8 cellular contexts compared by ENCODE assay signal in the genomic region with DNA sequence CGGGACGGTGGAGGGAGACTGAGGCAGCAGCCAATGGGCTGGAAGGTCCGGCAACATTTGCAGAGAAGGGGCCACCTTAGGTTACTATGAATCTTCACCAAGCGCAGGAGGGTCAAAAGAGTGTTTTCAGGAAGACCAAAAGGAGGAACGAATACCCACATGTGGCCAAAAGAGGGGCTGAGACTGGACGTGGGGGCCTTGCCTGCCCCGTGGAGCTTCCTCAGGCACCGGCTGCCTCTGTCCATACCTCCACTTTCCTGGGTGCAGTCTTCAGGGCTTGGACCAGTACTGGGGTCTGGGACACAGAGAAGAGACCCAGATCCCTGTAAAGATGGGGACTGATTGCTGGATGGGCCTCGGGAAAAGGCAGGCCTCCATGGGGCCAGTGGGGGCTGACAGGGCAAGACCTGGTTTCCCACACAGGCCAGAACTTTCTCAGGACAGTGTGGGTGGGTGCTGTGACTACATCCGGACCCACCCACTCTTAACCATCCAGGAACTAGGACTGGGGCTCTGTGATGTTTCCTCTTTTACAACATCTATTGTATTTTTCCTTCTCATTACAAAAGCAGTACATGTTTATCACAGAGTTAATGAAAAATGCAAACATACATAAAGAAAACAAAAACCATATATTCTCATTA.
DNase-seq lines count a peak whose midpoint lies in the region; ATAC-seq and TF ChIP-seq lines count a peak whose summit lies in the region.

No MANE protein-coding gene starts in this region.

- ATAC-seq in activated naive CD8-positive, alpha-beta T cell treated with anti-CD3 and anti-CD28 coated beads, Interleukin-2, amount 50 U/mL, for 24 hours, result peak; percentile 26

- no peaks in the 10 kb centered on the region for H3K36me3 Mint-ChIP-seq in activated naive CD4-positive, alpha-beta T cell treated with anti-CD3 and anti-CD28 coated beads for 36 hours (ENCODE audit: low read depth)
- H3K36me3 Mint-ChIP-seq in activated naive CD8-positive, alpha-beta T cell treated with anti-CD3 and anti-CD28 coated beads, Interleukin-2, amount 50 U/mL, for 24 hours (ENCODE audit: low read depth), result no peaks in the 10 kb centered on the region
- no peaks in the 10 kb centered on the region for H3K36me3 Mint-ChIP-seq in type B pancreatic cell

- H3K4me1 Mint-ChIP-seq in activated naive CD4-positive, alpha-beta T cell treated with anti-CD3 and anti-CD28 coated beads for 36 hours (ENCODE audit: low read depth), result no peaks in the 10 kb centered on the region
- peaks cover 12% of the 10 kb centered on the region for H3K4me1 Mint-ChIP-seq in activated naive CD8-positive, alpha-beta T cell treated with anti-CD3 and anti-CD28 coated beads, Interleukin-2, amount 50 U/mL, for 24 hours
- peaks cover 17% of the 10 kb centered on the region for H3K4me1 Mint-ChIP-seq in type B pancreatic cell (ENCODE audit: unreplicated experiment)

- intact Hi-C loops in activated naive CD4-positive, alpha-beta T cell treated with anti-CD3 and anti-CD28 coated beads for 36 hours (cut with micrococcal nuclease), result loop anchor here (5.0 to 10.0 kb wide), 2 partner anchors 294 to 352 kb away; a partner anchor contains a TSS

- H3K4me3 Mint-ChIP-seq in activated naive CD4-positive, alpha-beta T cell treated with anti-CD3 and anti-CD28 coated beads for 36 hours, result peak overlapping the region; percentile 48
- H3K4me3 Mint-ChIP-seq in activated naive CD8-positive, alpha-beta T cell treated with anti-CD3 and anti-CD28 coated beads, Interleukin-2, amount 50 U/mL, for 24 hours, result peak overlapping the region; percentile 55
- peak overlapping the region; percentile 78 for H3K4me3 Mint-ChIP-seq in type B pancreatic cell

- H3K27me3 Mint-ChIP-seq in activated naive CD4-positive, alpha-beta T cell treated with anti-CD3 and anti-CD28 coated beads for 36 hours (ENCODE audit: low read depth), result peaks cover 39% of the 10 kb centered on the region
- H3K27me3 Mint-ChIP-seq in activated naive CD8-positive, alpha-beta T cell treated with anti-CD3 and anti-CD28 coated beads, Interleukin-2, amount 50 U/mL, for 24 hours, result peaks cover 51% of the 10 kb centered on the region
- H3K27me3 Mint-ChIP-seq in type B pancreatic cell, result peaks cover 12% of the 10 kb centered on the region

- no peaks in the 10 kb centered on the region for H3K9me3 Mint-ChIP-seq in activated naive CD4-positive, alpha-beta T cell treated with anti-CD3 and anti-CD28 coated beads for 36 hours
- H3K9me3 Mint-ChIP-seq in activated naive CD8-positive, alpha-beta T cell treated with anti-CD3 and anti-CD28 coated beads, Interleukin-2, amount 50 U/mL, for 24 hours, result no peaks in the 10 kb centered on the region
- no peaks in the 10 kb centered on the region for H3K9me3 Mint-ChIP-seq in type B pancreatic cell

- TF ChIP-seq CTCF in type B pancreatic cell (conservative IDR thresholded peaks at IDR 0.05), result no peak

- CTCF ChIA-PET in activated naive CD4-positive, alpha-beta T cell treated with anti-CD3 and anti-CD28 coated beads for 36 hours (lab: Charles Lee), result no interaction called here

- DNase-seq in activated naive CD4-positive, alpha-beta T cell treated with anti-CD3 and anti-CD28 coated beads for 36 hours, result no peak
- no peak for DNase-seq in activated naive CD4-positive, alpha-beta T cell (lab: John Stamatoyannopoulos, UW)
- no peak for DNase-seq in activated naive CD8-positive, alpha-beta T cell treated with anti-CD3 and anti-CD28 coated beads, Interleukin-2, amount 50 U/mL, for 24 hours
- peak; percentile 44 for DNase-seq in medulla oblongata (ENCODE audit: extremely low spot score)
- no peak for DNase-seq in type B pancreatic cell (ENCODE audit: extremely low spot score, unreplicated experiment)
- no peak for DNase-seq in NCI-H2196 (lab: John Stamatoyannopoulos, UW; ENCODE audit: unreplicated experiment)
- DNase-seq in OCI-M2 (lab: John Stamatoyannopoulos, UW; ENCODE audit: unreplicated experiment), result no peak
- no peak for DNase-seq in effector CD4-positive, alpha-beta T cell

- H3K27ac Mint-ChIP-seq in activated naive CD4-positive, alpha-beta T cell treated with anti-CD3 and anti-CD28 coated beads for 36 hours, result no peak overlapping the region
- H3K27ac Mint-ChIP-seq in activated naive CD8-positive, alpha-beta T cell treated with anti-CD3 and anti-CD28 coated beads, Interleukin-2, amount 50 U/mL, for 24 hours, result no peak overlapping the region
- no peak overlapping the region for H3K27ac Mint-ChIP-seq in type B pancreatic cell
